15 cellular contexts compared by ENCODE assay signal in the genomic region with DNA sequence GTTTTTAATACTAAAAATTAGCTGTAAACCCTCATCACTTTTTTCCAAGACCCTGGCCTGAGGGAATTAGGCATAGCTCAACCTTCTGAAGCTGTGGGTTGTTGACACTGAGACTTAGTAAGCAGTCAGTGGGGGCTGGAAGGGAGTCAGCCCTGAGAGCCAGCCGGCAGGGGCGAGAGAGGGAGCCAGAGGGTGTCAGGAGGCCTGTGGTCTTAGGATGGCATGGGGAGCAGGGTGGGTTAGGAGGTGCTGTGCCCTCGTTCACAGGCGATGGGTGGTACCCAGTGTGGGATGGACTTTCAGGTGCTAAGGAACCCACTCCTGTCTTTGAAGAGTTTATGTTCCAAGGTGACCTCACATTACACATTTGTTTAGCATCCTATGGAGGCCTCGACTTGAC. TPM values are rescaled to one million over a fixed set of nuclear protein-coding genes. Genes with fewer than 3 reads are reported as not detected.
A peak's percentile ranks its signal among the peaks of the same experiment; 100 is the strongest.
DNase-seq lines count a peak whose midpoint lies in the region; ATAC-seq and TF ChIP-seq lines count a peak whose summit lies in the region.
"Had no signal": no experiment of that assay in that cellular context is flagged by ENCODE, and none has a peak within 500 bp of the region (broad histone marks: within the 10 kb centered on the region; RNA-seq: fewer than 3 reads in every experiment).

No MANE protein-coding gene starts in this region.

- POLR2A ChIA-PET in IMR-90 (lab: Charles Lee; ENCODE audit: unreplicated experiment) = no interaction called here

- H2BK5ac ChIP-seq in IMR-90 (ENCODE audit: low read depth, low read length, poor library complexity, severe bottlenecking) = no peak overlapping the region

- in situ Hi-C loops in IMR-90 (cut with MboI; ENCODE audit: low sequenced_read_pairs) = loop anchor here (5.0 kb wide), 1 partner anchor 214 kb away; no protein-coding TSS in a partner anchor

- H3K14ac ChIP-seq in IMR-90 (replicated peaks; ENCODE audit: low read depth, low read length) = no peak overlapping the region

- no peak overlapping the region for H2AK9ac ChIP-seq in IMR-90 (replicated peaks; ENCODE audit: low read depth, low read length, poor library complexity)

- no peak for TF ChIP-seq RAD21 in IMR-90 (IDR thresholded peaks at IDR 0.05; ENCODE audit: low read length)

- no peak overlapping the region for H2AFZ ChIP-seq in IMR-90 (replicated peaks; ENCODE audit: low read length, poor library complexity)

- peaks cover 47% of the 10 kb centered on the region for H3K4me1 Mint-ChIP-seq in activated CD8-positive, alpha-beta memory T cell treated with anti-CD3 and anti-CD28 coated beads, Interleukin-2, amount 10 ng/mL, durations not matched to agents 7 days and 5 days

- H3K18ac ChIP-seq in IMR-90 (ENCODE audit: low read depth, low read length) = no peak overlapping the region

- H3K27me3 Mint-ChIP-seq in activated CD8-positive, alpha-beta memory T cell treated with anti-CD3 and anti-CD28 coated beads, Interleukin-2, amount 10 ng/mL, durations not matched to agents 7 days and 5 days = no peaks in the 10 kb centered on the region
- H3K27me3 Mint-ChIP-seq: CD4-positive, CD25-positive, alpha-beta regulatory T cell; CD8-positive, alpha-beta memory T cell had no signal

- no peak for TF ChIP-seq CTCF in IMR-90 (conservative IDR thresholded peaks at IDR 0.05; ENCODE audit: low read depth, low read length)
- TF ChIP-seq CTCF in neutrophil (IDR thresholded peaks at IDR 0.05) = no peak

- no peak overlapping the region for H2BK20ac ChIP-seq in IMR-90 (ENCODE audit: low read depth, low read length)

- H3K9ac ChIP-seq in IMR-90 (ENCODE audit: low read depth, low read length) = no peak overlapping the region

- 83% methylated on average over 1 of the region's 5 CpGs; no CpG with 5 or more reads in 1 of the 2 experiments for WGBS in IMR-90 (ENCODE audit: extremely low coverage in 2 of 2, insufficient read length in 1 of 2), 2 experiments

- peak overlapping the region; percentile 19; the same call in 2 of the 3 replicates for H2BK15ac ChIP-seq in IMR-90 (ENCODE audit: low read depth, low read length)

- H3K4me2 ChIP-seq in IMR-90 (ENCODE audit: low read depth, low read length) = no peak overlapping the region

- BruUV-seq in IMR-90 (replicated peaks; lab: Mats Ljungman, UMichigan) = no TSS peak

- H4K91ac ChIP-seq in IMR-90 (ENCODE audit: insufficient read depth, low read depth, low read length) = peak overlapping the region; percentile 4; the same call in 1 of the 2 replicates

- peak; percentile 54 for DNase-seq in activated CD8-positive, alpha-beta memory T cell treated with anti-CD3 and anti-CD28 coated beads for 24 hours
- DNase-seq in activated CD8-positive, alpha-beta memory T cell treated with anti-CD3 and anti-CD28 coated beads, Interleukin-2, amount 10 ng/mL, durations not matched to agents 7 days and 5 days = no peak
- DNase-seq in IMR-90 = no peak
- peak; percentile 23 for DNase-seq in left lobe of liver (ENCODE audit: low spot score)
- no peak for DNase-seq in NCI-H2029 (lab: John Stamatoyannopoulos, UW)
- DNase-seq: BE2C; C1 segment of cervical spinal cord; CD4-positive, CD25-positive, alpha-beta regulatory T cell; GOT3; HFFc6 had no signal

- H3K56ac ChIP-seq in IMR-90 (ENCODE audit: extremely low read depth, insufficient read depth, low read length) = no peak overlapping the region

- TF ChIP-seq POLR2A in IMR-90 (IDR thresholded peaks at IDR 0.05; ENCODE audit: low read depth, low read length) = no peak

- H3K36me3 ChIP-seq in IMR-90 (ENCODE audit: control insufficient read depth, insufficient read depth, low read length) (no peaks in the 10 kb centered on the region), neutrophil (no peaks in the 10 kb centered on the region)
- H3K36me3 ChIP-seq: BE2C had no signal

- intact Hi-C loops in IMR-90 (cut with micrococcal nuclease) = loop anchor here (5.0 kb wide), 1 partner anchor 69 kb away; no protein-coding TSS in a partner anchor

- H3K27ac ChIP-seq in IMR-90 (ENCODE audit: insufficient read depth, low read length) = no peak overlapping the region
- peak overlapping the region; percentile 33 for H3K27ac ChIP-seq in neutrophil

- peaks cover 8% of the 10 kb centered on the region for H3K4me1 ChIP-seq in IMR-90 (ENCODE audit: control insufficient read depth, insufficient read depth, low read length)
- peaks cover 29 to 31% of the 10 kb centered on the region in 2 experiments for H3K4me1 ChIP-seq in neutrophil (ENCODE audit: control insufficient read depth in 1 of 2, insufficient read depth in 1 of 2, low read depth in 1 of 2, low read length in 1 of 2)

- dilution Hi-C loops in IMR-90 (cut with HindIII; ENCODE audit: low sequenced_read_pairs, unreplicated experiment) = no loop called here

- H4K20me1 ChIP-seq in IMR-90 (ENCODE audit: insufficient read depth, low read length) = no peaks in the 10 kb centered on the region

- H4K8ac ChIP-seq in IMR-90 (ENCODE audit: low read depth in 2 of 2, low read length in 2 of 2) = no peak overlapping the region

- no peak overlapping the region for H3K4me3 Mint-ChIP-seq in activated CD8-positive, alpha-beta memory T cell treated with anti-CD3 and anti-CD28 coated beads, Interleukin-2, amount 10 ng/mL, durations not matched to agents 7 days and 5 days
- H3K4me3 Mint-ChIP-seq: CD4-positive, CD25-positive, alpha-beta regulatory T cell; CD8-positive, alpha-beta memory T cell; HFFc6 had no signal

- peaks cover 2% of the 10 kb centered on the region for H3K9me3 Mint-ChIP-seq in activated CD8-positive, alpha-beta memory T cell treated with anti-CD3 and anti-CD28 coated beads, Interleukin-2, amount 10 ng/mL, durations not matched to agents 7 days and 5 days (ENCODE audit: low read depth)
- H3K9me3 Mint-ChIP-seq: CD4-positive, CD25-positive, alpha-beta regulatory T cell; CD8-positive, alpha-beta memory T cell; HFFc6 had no signal

- no peaks in the 10 kb centered on the region for H3K27me3 ChIP-seq in IMR-90 (ENCODE audit: control insufficient read depth, insufficient read depth, low read length)
- H3K27me3 ChIP-seq in neutrophil = no peaks in the 10 kb centered on the region
- H3K27me3 ChIP-seq: BE2C had no signal

- H3K9me3 ChIP-seq in IMR-90 (ENCODE audit: control insufficient read depth, insufficient read depth, low read length) = no peaks in the 10 kb centered on the region
- no peaks in the 10 kb centered on the region for H3K9me3 ChIP-seq in neutrophil
- H3K9me3 ChIP-seq: BE2C had no signal

- no peaks in the 10 kb centered on the region for H3K36me3 Mint-ChIP-seq in activated CD8-positive, alpha-beta memory T cell treated with anti-CD3 and anti-CD28 coated beads, Interleukin-2, amount 10 ng/mL, durations not matched to agents 7 days and 5 days
- H3K36me3 Mint-ChIP-seq: CD4-positive, CD25-positive, alpha-beta regulatory T cell; CD8-positive, alpha-beta memory T cell had no signal

- no peaks in the 10 kb centered on the region for H3K79me1 ChIP-seq in IMR-90 (ENCODE audit: low read depth in 1 of 2, low read length in 2 of 2)

- no peak overlapping the region for H3K4me3 ChIP-seq in IMR-90 (ENCODE audit: insufficient read depth, low read depth, low read length)
- no peak overlapping the region for H3K4me3 ChIP-seq in neutrophil (ENCODE audit: low read depth in 1 of 2, low read length in 1 of 2)

- no peak overlapping the region for H4K5ac ChIP-seq in IMR-90 (ENCODE audit: low read depth, low read length)

- CTCF ChIA-PET in activated CD8-positive, alpha-beta memory T cell treated with anti-CD3 and anti-CD28 coated beads, Interleukin-2, amount 10 ng/mL, durations not matched to agents 7 days and 5 days (lab: Charles Lee) = interaction anchor here (1.0 to 2.6 kb wide), 6 partner anchors 16 to 352 kb away, joined by 3 to 10 read pairs (median 4); no protein-coding TSS in a partner anchor
- CTCF ChIA-PET in IMR-90 (lab: Yijun Ruan, JAX) = interaction anchor here (1.1 to 1.4 kb wide), 2 partner anchors 216 to 230 kb away, joined by 3 read pairs; no protein-coding TSS in a partner anchor

- ATAC-seq in activated CD8-positive, alpha-beta memory T cell treated with anti-CD3 and anti-CD28 coated beads, Interleukin-2, amount 10 ng/mL, durations not matched to agents 7 days and 5 days = no peak
- no peak for ATAC-seq in IMR-90 (ENCODE audit: low read depth)
- no peak for ATAC-seq in left lobe of liver
- ATAC-seq in HG02870 (IDR thresholded peaks at IDR 0.05; ENCODE audit: unreplicated experiment) = no peak

- peaks cover 25% of the 10 kb centered on the region for H3K9me1 ChIP-seq in IMR-90 (ENCODE audit: insufficient read depth, low read length)

- no peak overlapping the region for H3K27ac Mint-ChIP-seq in activated CD8-positive, alpha-beta memory T cell treated with anti-CD3 and anti-CD28 coated beads, Interleukin-2, amount 10 ng/mL, durations not matched to agents 7 days and 5 days
- H3K27ac Mint-ChIP-seq: CD8-positive, alpha-beta memory T cell; HFFc6 had no signal

- peak overlapping the region; percentile 23; the same call in 1 of the 2 replicates for H2BK120ac ChIP-seq in IMR-90 (ENCODE audit: low read depth, low read length)

- peak overlapping the region; percentile 48 for H3K4ac ChIP-seq in IMR-90 (ENCODE audit: low read depth, low read length)

- H3K23ac ChIP-seq in IMR-90 (ENCODE audit: low read depth, low read length) = no peak overlapping the region

- H2AK5ac ChIP-seq in IMR-90 (ENCODE audit: low read depth, low read length) = peak overlapping the region; percentile 20; the same call in 1 of the 2 replicates

TF ChIP-seq in IMR-90, 13 proteins besides CTCF, POLR2A, EP300 and RAD21 (continues in another document):
- no peak for TF ChIP-seq SMC3 (IDR thresholded peaks at IDR 0.05; ENCODE audit: low read depth, low read length)
- no peak for TF ChIP-seq MXI1 (IDR thresholded peaks at IDR 0.05; ENCODE audit: borderline replicate concordance, low read depth, low read length)
- no peak for TF ChIP-seq MAZ (IDR thresholded peaks at IDR 0.05; ENCODE audit: borderline replicate concordance, low read depth, low read length)
- no peak for TF ChIP-seq MAFK (IDR thresholded peaks at IDR 0.05; ENCODE audit: low read depth, low read length)
- no peak for TF ChIP-seq RFX5 (IDR thresholded peaks at IDR 0.05; ENCODE audit: low read depth, low read length)

RNA-seq across cellular contexts. Expression of a gene that starts 49.3 kb away (rescaled TPM):
- total RNA-seq in activated CD8-positive, alpha-beta memory T cell treated with anti-CD3 and anti-CD28 coated beads, Interleukin-2, amount 10 ng/mL, durations not matched to agents 7 days and 5 days = not detected
- total RNA-seq in IMR-90 (2012; rRNA removed) (0.28 and 0.36 TPM in 2 replicates), left lobe of liver (2.5 TPM)
- 0.09 and 0.26 TPM in 2 replicates for polyA plus RNA-seq in IMR-90 (2012; rRNA removed)
- polyA plus RNA-seq in IMR-90 (2012; cell fraction: cytosol; rRNA removed) = 0.03 and 0.08 TPM in 2 replicates
- polyA plus RNA-seq in IMR-90 (2012; cell fraction: nucleus; rRNA removed; ENCODE audit: low replicate concordance) = 0.18 and 0.71 TPM in 2 replicates
- total RNA-seq: A172; CD4-positive, CD25-positive, alpha-beta regulatory T cell; H7; HFFc6 had no signal
- polyA plus RNA-seq: CD4-positive, CD25-positive, alpha-beta regulatory T cell; CD8-positive, alpha-beta memory T cell had no signal

Comparison
In these comparisons a context has a peak if more than half of its experiments do, and no peak if none do; other contexts are left out.
1. DNase-seq: peak in activated CD8-positive, alpha-beta memory T cell treated with anti-CD3 and anti-CD28 coated beads for 24 hours (single experiment) and left lobe of liver (single experiment); none in activated CD8-positive, alpha-beta memory T cell treated with anti-CD3 and anti-CD28 coated beads, Interleukin-2, amount 10 ng/mL, durations not matched to agents 7 days and 5 days (single experiment), IMR-90 (single experiment) and NCI-H2029 (single experiment).